Comparison of ENCODE assay signal across 25 cellular contexts in genomic region chr10:2772135-2772534, GRCh38.
"Had no signal": no experiment of that assay in that cellular context is flagged by ENCODE, and none has a peak within 500 bp of the region (broad histone marks: within the 10 kb centered on the region; RNA-seq: fewer than 3 reads in every experiment).

No MANE protein-coding gene starts in this region.

- H3K9me3 Mint-ChIP-seq: activated naive CD4-positive, alpha-beta T cell treated with anti-CD3 and anti-CD28 coated beads for 36 hours; activated T-helper 2 cell treated with anti-CD3 and anti-CD28 coated beads, Interferon-gamma antibody, Interleukin-2, Interleukin-4, amounts not matched to agents 10 μg/mL and 5 μg/mL and 100 μg/mL, durations not matched to agents 14 hours and 24 hours and 36 hours; central memory CD8-positive, alpha-beta T cell; dendritic cell treated with granulocyte-macrophage colony-stimulating factor and Interleukin-4, amounts not matched to agents 40 ng/mL and 50 ng/mL, for 4 days; endodermal cell had no signal

- H3K36me3 ChIP-seq: brain microvascular endothelial cell had no signal

- H3K4me3 Mint-ChIP-seq: activated CD4-positive, alpha-beta memory T cell treated with anti-CD3 and anti-CD28 coated beads for 36 hours; activated CD8-positive, alpha-beta memory T cell treated with anti-CD3 and anti-CD28 coated beads, Interleukin-2, amount 10 ng/mL, durations not matched to agents 7 days and 5 days; activated CD8-positive, alpha-beta T cell treated with anti-CD3 and anti-CD28 coated beads, Interleukin-2, amount 10 ng/mL, durations not matched to agents 7 days and 5 days; activated naive CD4-positive, alpha-beta T cell treated with anti-CD3 and anti-CD28 coated beads for 36 hours; activated naive CD8-positive, alpha-beta T cell; central memory CD8-positive, alpha-beta T cell; dendritic cell treated with granulocyte-macrophage colony-stimulating factor and Interleukin-4, amounts not matched to agents 40 ng/mL and 50 ng/mL, for 4 days; endodermal cell had no signal

- H3K4me1 Mint-ChIP-seq: activated CD8-positive, alpha-beta memory T cell treated with anti-CD3 and anti-CD28 coated beads, Interleukin-2, amount 10 ng/mL, durations not matched to agents 7 days and 5 days; central memory CD8-positive, alpha-beta T cell; endodermal cell had no signal

- H3K27me3 Mint-ChIP-seq: activated CD8-positive, alpha-beta memory T cell treated with anti-CD3 and anti-CD28 coated beads, Interleukin-2, amount 10 ng/mL, durations not matched to agents 7 days and 5 days; dendritic cell treated with granulocyte-macrophage colony-stimulating factor and Interleukin-4, amounts not matched to agents 40 ng/mL and 50 ng/mL, for 4 days had no signal

- H3K4me3 ChIP-seq: coronary artery, dorsolateral prefrontal cortex had no signal

- DNase-seq: activated CD4-positive, alpha-beta memory T cell treated with anti-CD3 and anti-CD28 coated beads for 36 hours; activated CD4-positive, alpha-beta T cell treated with anti-CD3 and anti-CD28 coated beads for 4 hours; activated CD4-positive, alpha-beta T cell treated with anti-CD3 and anti-CD28 coated beads, Interleukin-2, amount 50 U/mL, for 1 hour; activated CD4-positive, CD25-positive, alpha-beta regulatory T cell; activated CD8-positive, alpha-beta memory T cell treated with anti-CD3 and anti-CD28 coated beads, Interleukin-2, amount 10 ng/mL, durations not matched to agents 7 days and 5 days; activated CD8-positive, alpha-beta memory T cell treated with anti-CD3 and anti-CD28 coated beads, Interleukin-2, amount 50 U/mL, for 4 hours; activated CD8-positive, alpha-beta T cell treated with anti-CD3 and anti-CD28 coated beads, Interleukin-2, amount 10 ng/mL, durations not matched to agents 7 days and 5 days; activated effector memory CD4-positive, alpha-beta T cell treated with anti-CD3 and anti-CD28 coated beads, Interleukin-2, amount 50 U/mL, for 16 hours; activated naive CD4-positive, alpha-beta T cell treated with anti-CD3 and anti-CD28 coated beads for 36 hours; activated T-cell treated with anti-CD3 and anti-CD28 coated beads, Interleukin-2, amount 50 U/mL, for 1 hour; amniotic stem cell; anterior cingulate cortex; brain microvascular endothelial cell; dorsolateral prefrontal cortex; effector memory CD4-positive, alpha-beta T cell; endodermal cell; foreskin fibroblast; head of caudate nucleus; T-helper 2 cell had no signal

- H3K27ac Mint-ChIP-seq: activated CD4-positive, alpha-beta memory T cell treated with anti-CD3 and anti-CD28 coated beads for 36 hours; activated CD8-positive, alpha-beta memory T cell treated with anti-CD3 and anti-CD28 coated beads, Interleukin-2, amount 10 ng/mL, durations not matched to agents 7 days and 5 days; activated CD8-positive, alpha-beta T cell treated with anti-CD3 and anti-CD28 coated beads, Interleukin-2, amount 10 ng/mL, durations not matched to agents 7 days and 5 days; activated naive CD4-positive, alpha-beta T cell treated with anti-CD3 and anti-CD28 coated beads for 36 hours; activated naive CD8-positive, alpha-beta T cell; activated T-helper 2 cell treated with anti-CD3 and anti-CD28 coated beads, Interferon-gamma antibody, Interleukin-2, Interleukin-4, amounts not matched to agents 10 μg/mL and 5 μg/mL and 100 μg/mL, durations not matched to agents 14 hours and 24 hours and 36 hours; dendritic cell treated with granulocyte-macrophage colony-stimulating factor and Interleukin-4, amounts not matched to agents 40 ng/mL and 50 ng/mL, for 4 days; endodermal cell had no signal

- ATAC-seq: activated CD8-positive, alpha-beta memory T cell treated with anti-CD3 and anti-CD28 coated beads, Interleukin-2, amount 10 ng/mL, durations not matched to agents 7 days and 5 days; activated CD8-positive, alpha-beta T cell treated with anti-CD3 and anti-CD28 coated beads, Interleukin-2, amount 10 ng/mL, durations not matched to agents 7 days and 5 days; esophagus mucosa had no signal

- H3K27ac ChIP-seq: brain microvascular endothelial cell, coronary artery, dorsolateral prefrontal cortex had no signal

- H3K36me3 Mint-ChIP-seq: activated CD4-positive, alpha-beta memory T cell treated with anti-CD3 and anti-CD28 coated beads for 36 hours; activated CD8-positive, alpha-beta memory T cell treated with anti-CD3 and anti-CD28 coated beads, Interleukin-2, amount 10 ng/mL, durations not matched to agents 7 days and 5 days; activated naive CD8-positive, alpha-beta T cell had no signal
